Comparison of ENCODE assay signal across 21 cellular contexts in genomic region chr1:18970762-18971161, GRCh38. TPM values are rescaled to one million over a fixed set of nuclear protein-coding genes. Genes with fewer than 3 reads are reported as not detected.
DNase-seq lines count a peak whose midpoint lies in the region; ATAC-seq and TF ChIP-seq lines count a peak whose summit lies in the region.
"Had no signal": no experiment of that assay in that cellular context is flagged by ENCODE, and none has a peak within 500 bp of the region (broad histone marks: within the 10 kb centered on the region; RNA-seq: fewer than 3 reads in every experiment).

No MANE protein-coding gene starts in this region.

- peaks cover 5% of the 10 kb centered on the region for H3K4me1 Mint-ChIP-seq in MCF 10A (ENCODE audit: insufficient read depth, unreplicated experiment)
- H3K4me1 Mint-ChIP-seq in GM23338, result peaks cover 4% of the 10 kb centered on the region

- H2AFZ ChIP-seq in SK-N-SH (ENCODE audit: low read depth) (no peak overlapping the region), GM23338 (no peak overlapping the region)
- H2AFZ ChIP-seq: PC-9 had no signal

- H3K9me3 ChIP-seq in breast epithelium (no peaks in the 10 kb centered on the region), SK-N-SH (no peaks in the 10 kb centered on the region), spleen (no peaks in the 10 kb centered on the region)
- H3K9me3 ChIP-seq: BE2C, SJSA1 had no signal

- H3K27ac ChIP-seq in breast epithelium (no peak overlapping the region), SK-N-SH (ENCODE audit: low read depth in 2 of 2, low read length in 1 of 2) (no peak overlapping the region), spleen (no peak overlapping the region), GM23338 (ENCODE audit: low read depth) (no peak overlapping the region), brain microvascular endothelial cell (no peak overlapping the region)
- H3K27ac ChIP-seq: PC-9, SJSA1 had no signal

- H3K36me3 Mint-ChIP-seq in MCF 10A (ENCODE audit: insufficient read depth, unreplicated experiment), result no peaks in the 10 kb centered on the region
- no peaks in the 10 kb centered on the region for H3K36me3 Mint-ChIP-seq in GM23338 (ENCODE audit: low read depth)
- H3K36me3 Mint-ChIP-seq: CD4-positive, CD25-positive, alpha-beta regulatory T cell had no signal

- POLR2A ChIA-PET in MCF 10A (lab: Yijun Ruan, JAX), result interaction anchor here (0.6 to 2.2 kb wide), 8 partner anchors 9 to 260 kb away, joined by 3 to 6 read pairs (median 4); partner anchors contain the start of gene IFFO2
- POLR2A ChIA-PET in SK-N-SH (lab: Yijun Ruan, JAX), result no interaction called here

- no peak overlapping the region for H3K9ac ChIP-seq in SK-N-SH

- in situ Hi-C loops in brain microvascular endothelial cell (cut with HindIII; ENCODE audit: low pct_ligation_motif_present, low sequenced_read_pairs), result no loop called here

- H3K27me3 ChIP-seq in breast epithelium, result no peaks in the 10 kb centered on the region
- H3K27me3 ChIP-seq in SK-N-SH (ENCODE audit: insufficient read depth), result no peaks in the 10 kb centered on the region
- peaks cover 0 to 4% (median 0%) of the 10 kb centered on the region in 7 donors for H3K27me3 ChIP-seq in spleen (replicated peaks in 1 of 7)
- H3K27me3 ChIP-seq in GM23338 (ENCODE audit: insufficient read depth), result no peaks in the 10 kb centered on the region
- no peaks in the 10 kb centered on the region for H3K27me3 ChIP-seq in brain microvascular endothelial cell (replicated peaks)
- H3K27me3 ChIP-seq: BE2C, SJSA1 had no signal

- H3K9me3 Mint-ChIP-seq in MCF 10A (ENCODE audit: unreplicated experiment), result no peaks in the 10 kb centered on the region
- no peaks in the 10 kb centered on the region for H3K9me3 Mint-ChIP-seq in GM23338
- H3K9me3 Mint-ChIP-seq: CD4-positive, CD25-positive, alpha-beta regulatory T cell; H9 had no signal

- H3K4me3 ChIP-seq in breast epithelium, result no peak overlapping the region
- H3K4me3 ChIP-seq in SK-N-SH (ENCODE audit: low read depth in 2 of 2, low read length in 1 of 2), result no peak overlapping the region
- no peak overlapping the region for H3K4me3 ChIP-seq in fibroblast of villous mesenchyme (ENCODE audit: low read depth, low read length)
- no peak overlapping the region for H3K4me3 ChIP-seq in spleen
- no peak overlapping the region for H3K4me3 ChIP-seq in GM23338
- no peak overlapping the region for H3K4me3 ChIP-seq in brain microvascular endothelial cell (ENCODE audit: low read depth, low read length)
- H3K4me3 ChIP-seq: PC-9, SJSA1 had no signal

- H3K27ac Mint-ChIP-seq in MCF 10A (ENCODE audit: low read depth, unreplicated experiment) (no peak overlapping the region), GM23338 (no peak overlapping the region)
- H3K27ac Mint-ChIP-seq: CD4-positive, CD25-positive, alpha-beta regulatory T cell; H9 had no signal

- H3K4me3 Mint-ChIP-seq in MCF 10A (ENCODE audit: unreplicated experiment) (no peak overlapping the region), GM23338 (no peak overlapping the region)
- H3K4me3 Mint-ChIP-seq: CD4-positive, CD25-positive, alpha-beta regulatory T cell; H9 had no signal

- no peak for TF ChIP-seq EP300 in SK-N-SH (IDR thresholded peaks at IDR 0.05; ENCODE audit: borderline replicate concordance in 1 of 2, low read depth in 1 of 2, low read length in 1 of 2)

- H3F3A ChIP-seq in SK-N-SH (replicated peaks; ENCODE audit: insufficient read depth) (peaks cover 17% of the 10 kb centered on the region), GM23338 (replicated peaks; ENCODE audit: low read depth) (no peaks in the 10 kb centered on the region)

- no peak for TF ChIP-seq RAD21 in SK-N-SH (IDR thresholded peaks at IDR 0.05; ENCODE audit: low read length)

- H4K20me1 ChIP-seq in SK-N-SH (ENCODE audit: insufficient read depth) (no peaks in the 10 kb centered on the region), GM23338 (replicated peaks; ENCODE audit: insufficient read depth) (no peaks in the 10 kb centered on the region)

- H3K9me2 ChIP-seq in SK-N-SH (no peaks in the 10 kb centered on the region), GM23338 (ENCODE audit: insufficient read depth) (no peaks in the 10 kb centered on the region)

- H3K4me1 ChIP-seq in breast epithelium, result no peaks in the 10 kb centered on the region
- H3K4me1 ChIP-seq in SK-N-SH (ENCODE audit: control insufficient read depth in 1 of 2, insufficient read depth in 2 of 2, low read depth in 1 of 2, low read length in 1 of 2), result peaks cover 0 to 5% of the 10 kb centered on the region in 2 experiments; a peak in 1 of 4 replicates
- peaks cover 0 to 28% (median 16%) of the 10 kb centered on the region in 6 donors for H3K4me1 ChIP-seq in spleen
- H3K4me1 ChIP-seq in GM23338 (ENCODE audit: insufficient read depth), result no peaks in the 10 kb centered on the region
- H3K4me1 ChIP-seq: BE2C had no signal

- intact Hi-C loops in MCF 10A (cut with micrococcal nuclease), result loop anchor here (5.0 kb wide), 1 partner anchor 127 kb away; no protein-coding TSS in a partner anchor
- intact Hi-C loops in breast epithelium (cut with DNase I; ENCODE audit: low total_unique reads), result no loop called here
- intact Hi-C loops in spleen (cut with DNase I; ENCODE audit: low total_unique reads), result loop anchor here (5.0 kb wide), 1 partner anchor 58 kb away; no protein-coding TSS in a partner anchor

- ATAC-seq in GM21447 (IDR thresholded peaks at IDR 0.05; ENCODE audit: unreplicated experiment) (no peak), GM23338 (no peak)

- no peaks in the 10 kb centered on the region for H3K79me2 ChIP-seq in SK-N-SH (ENCODE audit: insufficient read depth)
- H3K79me2 ChIP-seq in GM23338 (replicated peaks; ENCODE audit: insufficient read depth), result no peaks in the 10 kb centered on the region

- TF ChIP-seq POLR2A in breast epithelium (IDR thresholded peaks at IDR 0.05) (no peak), spleen (IDR thresholded peaks at IDR 0.05) (no peak)

- DNase-seq in MCF 10A (ENCODE audit: unreplicated experiment), result peak; percentile 29
- no peak for DNase-seq in breast epithelium (ENCODE audit: low spot score in 2 of 2)
- no peak for DNase-seq in SK-N-SH
- DNase-seq in fibroblast of villous mesenchyme (ENCODE audit: low read depth), result peak; percentile 23
- DNase-seq in spleen, result peak; percentile 32
- no peak for DNase-seq in GM23338 (ENCODE audit: low spot score)
- no peak for DNase-seq in brain microvascular endothelial cell
- DNase-seq: 8988T; BE2C; CD4-positive, CD25-positive, alpha-beta regulatory T cell; COR-L47; DMS 273 treated with DMSO at 0.1 percent for 48 hours; DND-41; H9; NCI-H1694 treated with DMSO at 0.1 percent for 48 hours; NCI-H2171; NCI-H526; PC-9; SW 1271 had no signal

- TF ChIP-seq CTCF in MCF 10A (IDR thresholded peaks at IDR 0.05; ENCODE audit: unreplicated experiment) (no peak), breast epithelium (IDR thresholded peaks at IDR 0.05) (no peak), SK-N-SH (IDR thresholded peaks at IDR 0.05) (no peak), fibroblast of villous mesenchyme (IDR thresholded peaks at IDR 0.05; ENCODE audit: insufficient read depth, low read depth, low read length) (no peak), spleen (IDR thresholded peaks at IDR 0.05 in 8 of 11, conservative IDR thresholded peaks at IDR 0.05 in 3 of 11) (no peak), GM23338 (conservative IDR thresholded peaks at IDR 0.05; ENCODE audit: low read depth in 2 of 2) (no peak), brain microvascular endothelial cell (IDR thresholded peaks at IDR 0.05; ENCODE audit: low read depth, low read length, missing control alignments) (no peak)

- H3K4me2 ChIP-seq in SK-N-SH (no peak overlapping the region), GM23338 (no peak overlapping the region)
- H3K4me2 ChIP-seq: PC-9 had no signal

- H3K27me3 Mint-ChIP-seq in MCF 10A (ENCODE audit: insufficient read depth, unreplicated experiment) (no peaks in the 10 kb centered on the region), GM23338 (ENCODE audit: insufficient read depth, low read depth, poor library complexity) (peaks cover 5% of the 10 kb centered on the region)

- 8% methylated on average over 4 of the region's 4 CpGs for WGBS in SK-N-SH (ENCODE audit: low lambda C conversion rate)
- 75 to 87% (median 81%) methylated on average over 4 of the region's 4 CpGs for WGBS in spleen, 5 donors

- no peaks in the 10 kb centered on the region for H3K36me3 ChIP-seq in breast epithelium
- no peaks in the 10 kb centered on the region for H3K36me3 ChIP-seq in SK-N-SH (replicated peaks in 1 of 2; ENCODE audit: control insufficient read depth in 1 of 2, insufficient read depth in 2 of 2, low read length in 1 of 2)
- H3K36me3 ChIP-seq in spleen, result no peaks in the 10 kb centered on the region
- H3K36me3 ChIP-seq in GM23338 (ENCODE audit: insufficient read depth), result no peaks in the 10 kb centered on the region
- no peaks in the 10 kb centered on the region for H3K36me3 ChIP-seq in brain microvascular endothelial cell (replicated peaks)
- H3K36me3 ChIP-seq: BE2C, SJSA1 had no signal

- CTCF ChIA-PET in MCF 10A (lab: Yijun Ruan, JAX) (interaction anchor here (0.6 to 1.0 kb wide), 2 partner anchors 125 to 1235 kb away, joined by 3 to 4 read pairs; no protein-coding TSS in a partner anchor), SK-N-SH (lab: Yijun Ruan, JAX) (interaction anchor here (1.0 to 1.6 kb wide), 3 partner anchors 58 to 93 kb away, joined by 3 to 7 read pairs (median 6); no protein-coding TSS in a partner anchor)

- no TSS peak for BruUV-seq in MCF 10A (replicated peaks; lab: Mats Ljungman, UMichigan)

TF ChIP-seq in SK-N-SH, 30 proteins besides CTCF, POLR2A, EP300 and RAD21 (continues in another document):
- no peak for TF ChIP-seq JUND (IDR thresholded peaks at IDR 0.05)
- no peak for TF ChIP-seq RXRA (IDR thresholded peaks at IDR 0.05; ENCODE audit: borderline replicate concordance, low read depth)
- TF ChIP-seq GATA2 (CRISPR knock-in tag; IDR thresholded peaks at IDR 0.05), result no peak
- TF ChIP-seq MXI1 (IDR thresholded peaks at IDR 0.05; ENCODE audit: low read depth, low read length), result no peak
- TF ChIP-seq SMC3 (IDR thresholded peaks at IDR 0.05; ENCODE audit: low read depth, low read length), result no peak

TF ChIP-seq in GM23338, 12 proteins besides CTCF, POLR2A, EP300 and RAD21 (continues in another document):
- TF ChIP-seq EZH2phosphoT487 (IDR thresholded peaks at IDR 0.05; ENCODE audit: unreplicated experiment) (no peak), STAT1 (IDR thresholded peaks at IDR 0.05; ENCODE audit: unreplicated experiment) (no peak), EZH2 (IDR thresholded peaks at IDR 0.05; ENCODE audit: low read depth, unreplicated experiment) (no peak), ZNF331 (CRISPR knock-in tag; IDR thresholded peaks at IDR 0.05; ENCODE audit: low read depth) (no peak), POLR2AphosphoS5 (IDR thresholded peaks at IDR 0.05; ENCODE audit: low read depth) (no peak), ZNF114 (CRISPR knock-in tag; IDR thresholded peaks at IDR 0.05) (no peak)

RNA-seq across cellular contexts. Expression of gene IFFO2, which starts 14.3 kb away (rescaled TPM):
- total RNA-seq in MCF 10A (2022) (10.8 and 21.0 TPM in 2 replicates), breast epithelium (10 to 100 TPM in 2 of 3 donors, 1 to 10 TPM in 1; 5.8 to 35.3 (median 34.4) TPM), fibroblast of villous mesenchyme (11.2 and 15.5 TPM in 2 replicates), spleen (10 to 100 TPM; 13.6 to 19.7 (median 16.4) TPM)
- polyA plus RNA-seq in SK-N-SH (2012; rRNA removed) (10.5 TPM in 2 replicates), spleen (1 to 10 TPM; 2.7 to 6.2 (median 2.9) TPM), GM23338 (2016; fragmentation: Nextera tagmentation; extraction: Ambion mirVana) (0.71 and 1.5 TPM in 2 replicates)
- 8.2 and 9.1 TPM in 2 replicates for polyA plus RNA-seq in SK-N-SH (2012; cell fraction: cytosol; rRNA removed)
- polyA plus RNA-seq in SK-N-SH (2012; cell fraction: nucleus; rRNA removed), result 18.5 and 29.7 TPM in 2 replicates
- total RNA-seq in GM23338 (2014; rRNA removed; shearing (Covaris generic)), result 7.5 and 13.2 TPM in 2 replicates

Comparison
In these comparisons a context has a peak if more than half of its experiments do, and no peak if none do; other contexts are left out.
1. DNase-seq: peak in MCF 10A (single experiment), fibroblast of villous mesenchyme (single experiment) and spleen (single experiment); none in breast epithelium (0 of 2), SK-N-SH (single experiment), GM23338 (single experiment) and brain microvascular endothelial cell (single experiment).